10 cellular contexts compared by ENCODE assay signal in the genomic region with DNA sequence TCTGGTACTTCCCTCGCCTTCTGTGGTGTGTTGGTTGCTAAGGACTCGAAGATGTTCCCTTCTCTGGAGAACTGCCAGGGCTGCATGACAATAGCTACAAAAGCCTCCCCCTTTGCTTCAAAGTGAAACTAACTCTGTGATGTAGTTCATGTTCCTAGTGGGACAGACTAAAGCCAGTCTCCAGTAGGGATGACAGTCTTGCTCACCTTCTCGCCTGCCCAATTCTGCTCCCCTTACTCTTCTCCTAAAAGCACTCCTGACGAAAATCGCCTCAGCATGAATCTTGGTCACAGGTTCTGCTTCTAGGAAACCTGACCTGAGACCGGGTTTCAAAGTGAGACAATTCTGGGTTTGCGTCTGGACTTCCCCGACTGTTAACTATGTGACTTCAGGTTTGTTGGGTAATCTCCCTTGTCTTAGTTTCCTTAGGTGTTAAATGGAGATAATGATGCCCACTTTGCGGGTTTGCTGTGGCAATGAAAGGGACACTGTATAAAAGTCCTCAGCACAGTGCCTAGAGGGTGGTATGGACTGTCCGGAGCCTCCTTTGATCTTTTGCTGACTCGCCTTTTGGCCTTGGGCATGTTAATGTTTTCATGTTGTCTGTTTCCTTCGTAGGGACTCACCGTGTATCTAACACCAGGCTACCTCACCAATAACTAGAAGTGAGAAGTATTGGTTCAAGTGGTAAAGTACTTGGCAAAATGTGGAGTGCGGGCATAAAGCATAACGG. TPM values are rescaled to one million over a fixed set of nuclear protein-coding genes. Genes with fewer than 3 reads are reported as not detected.
DNase-seq lines count a peak whose midpoint lies in the region; ATAC-seq, FAIRE-seq and TF ChIP-seq lines count a peak whose summit lies in the region.
"Had no signal": no experiment of that assay in that cellular context is flagged by ENCODE, and none has a peak within 500 bp of the region (broad histone marks: within the 10 kb centered on the region; RNA-seq: fewer than 3 reads in every experiment).

No MANE protein-coding gene starts in this region.

- ATAC-seq in A549 = no peak
- ATAC-seq in GM19023 (IDR thresholded peaks at IDR 0.05; ENCODE audit: unreplicated experiment) = peak; percentile 59
- ATAC-seq in HG03066 (IDR thresholded peaks at IDR 0.05; ENCODE audit: low read depth, unreplicated experiment) = peak; percentile 41
- ATAC-seq in GM19455 (IDR thresholded peaks at IDR 0.05; ENCODE audit: unreplicated experiment) = no peak

- POLR2A ChIA-PET in A549 (lab: Yijun Ruan, JAX) = no interaction called here

- no peaks in the 10 kb centered on the region for H3K36me3 ChIP-seq in brain microvascular endothelial cell (replicated peaks)

- CTCF ChIA-PET in A549 (lab: Yijun Ruan, JAX) = no interaction called here

- no peak for TF ChIP-seq CTCF in A549 (IDR thresholded peaks at IDR 0.05)
- TF ChIP-seq CTCF in choroid plexus epithelial cell (conservative IDR thresholded peaks at IDR 0.05; ENCODE audit: low read depth, low read length) = no peak
- TF ChIP-seq CTCF in brain microvascular endothelial cell (IDR thresholded peaks at IDR 0.05; ENCODE audit: low read depth, low read length, missing control alignments) = no peak

- TF ChIP-seq POLR2A in A549 (IDR thresholded peaks at IDR 0.05; ENCODE audit: low read length) = no peak

- no peak for TF ChIP-seq EP300 in A549 (IDR thresholded peaks at IDR 0.05)

- H3K4me2 ChIP-seq in A549 = no peak overlapping the region

- 75% methylated on average over 15 of the region's 15 CpGs for WGBS in A549 (ENCODE audit: missing lambda C conversion rate)

- FAIRE-seq in A549 (lab: Jason Lieb, UNC) = no peak

- H3K9me3 ChIP-seq in A549 = no peaks in the 10 kb centered on the region

- no peak overlapping the region for H3K27ac ChIP-seq in A549
- H3K27ac ChIP-seq in brain microvascular endothelial cell = no peak overlapping the region

- in situ Hi-C loops in brain microvascular endothelial cell (cut with HindIII; ENCODE audit: low pct_ligation_motif_present, low sequenced_read_pairs) = no loop called here

- peaks cover 20% of the 10 kb centered on the region for H3K4me1 ChIP-seq in A549

- no peak for TF ChIP-seq RAD21 in A549 (conservative IDR thresholded peaks at IDR 0.05 in 1 of 2, IDR thresholded peaks at IDR 0.05 in 1 of 2)

- H3K27me3 ChIP-seq in brain microvascular endothelial cell (replicated peaks) = peaks cover 2% of the 10 kb centered on the region

- no peak overlapping the region for H3K4me3 ChIP-seq in A549
- H3K4me3 ChIP-seq in choroid plexus epithelial cell (ENCODE audit: low read depth, low read length) = no peak overlapping the region
- no peak overlapping the region for H3K4me3 ChIP-seq in brain microvascular endothelial cell (ENCODE audit: low read depth, low read length)

- DNase-seq in A549 (ENCODE audit: low read depth in 1 of 2, low spot score in 1 of 2) (no peak), choroid plexus epithelial cell (ENCODE audit: low read depth) (peak; percentile 35), C1 segment of cervical spinal cord (lab: John Stamatoyannopoulos, UW) (no peak), GM19238 (ENCODE audit: insufficient read length, low spot score) (no peak), brain microvascular endothelial cell (no peak)
- DNase-seq: CD4-positive, alpha-beta memory T cell; naive B cell had no signal

TF ChIP-seq in A549, 52 proteins besides CTCF, POLR2A, EP300 and RAD21:
- TF ChIP-seq HDAC2 (IDR thresholded peaks at IDR 0.05) = no peak
- no peak for TF ChIP-seq FOXS1 (CRISPR knock-in tag; IDR thresholded peaks at IDR 0.05)
- peak; percentile 3 for TF ChIP-seq MAFK (IDR thresholded peaks at IDR 0.05; ENCODE audit: partially characterized antibody)

RNA-seq across cellular contexts. Expression of a gene that starts 24.9 kb away (rescaled TPM):
- polyA plus RNA-seq in A549 (2011; rRNA removed) (2.0 and 2.6 TPM in 2 replicates), A549 (2017; fragmentation: RNase III; extraction: RNeasy Plus Mini Kit Qiagen cat#74134 plus additional on column Dnase treatment) (2.2 to 2.3 TPM (median 2.3 TPM) in 3 replicates)
- polyA plus RNA-seq in A549 (2012; cell fraction: cytosol; rRNA removed) = 0.16 and 0.25 TPM in 2 replicates
- polyA plus RNA-seq in A549 (2012; cell fraction: nucleus; rRNA removed) = 0.22 and 0.37 TPM in 2 replicates
- 3.3 and 4.1 TPM in 2 replicates for polyA minus RNA-seq in A549 (2011; rRNA and poly(A)+ RNA removed)

Comparison
In these comparisons a context has a peak if more than half of its experiments do, and no peak if none do; other contexts are left out.
1. ATAC-seq: peak in GM19023 (single experiment) and HG03066 (single experiment); none in A549 (0 of 2) and GM19455 (single experiment).